Comparison of ENCODE assay signal across 14 cellular contexts in the genomic region with DNA sequence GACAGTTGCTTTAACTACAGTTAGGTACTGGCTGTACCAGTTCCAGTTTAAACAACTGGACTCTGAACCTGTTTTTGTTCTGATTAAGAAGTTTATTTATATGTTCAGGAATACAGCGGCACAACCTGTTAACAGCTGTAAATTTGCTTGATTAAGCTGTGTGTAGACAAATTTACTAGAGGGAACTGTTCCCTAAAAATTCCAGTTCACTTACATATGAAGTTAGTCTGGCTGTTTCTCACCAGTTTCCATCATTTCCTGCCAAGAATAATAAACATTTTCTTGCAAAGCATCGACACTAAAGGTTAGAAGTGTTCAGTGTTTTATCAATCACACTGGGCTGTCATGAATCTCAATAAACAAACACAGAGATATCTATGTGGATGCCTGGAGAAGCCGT.
DNase-seq lines count a peak whose midpoint lies in the region; ATAC-seq and TF ChIP-seq lines count a peak whose summit lies in the region.
"Had no signal": no experiment of that assay in that cellular context is flagged by ENCODE, and none has a peak within 500 bp of the region (broad histone marks: within the 10 kb centered on the region; RNA-seq: fewer than 3 reads in every experiment).

No MANE protein-coding gene starts in this region.

- peaks cover 5% of the 10 kb centered on the region for H3K36me3 Mint-ChIP-seq in progenitor cell of endocrine pancreas (ENCODE audit: insufficient read depth)

- DNase-seq in AG10803 (ENCODE audit: low read depth) (peak; percentile 56), fibroblast of the conjunctiva (ENCODE audit: low read depth) (peak; percentile 61), progenitor cell of endocrine pancreas (ENCODE audit: low spot score, unreplicated experiment) (no peak), HuH-7 (ENCODE audit: low spot score) (no peak), dorsolateral prefrontal cortex (no peak), MV-4-11 (lab: John Stamatoyannopoulos, UW) (no peak)
- no peak for DNase-seq in stimulated activated CD4-positive, alpha-beta T cell treated with anti-CD3 and anti-CD28 coated beads, Interleukin-4, amount 100 ng/mL, for 24 hours
- DNase-seq: activated CD8-positive, alpha-beta memory T cell treated with anti-CD3 and anti-CD28 coated beads, Interleukin-2, amount 10 ng/mL, durations not matched to agents 7 days and 5 days; amniotic stem cell; NCI-H2029; T1000 had no signal

- H3K4me3 ChIP-seq in AG10803 (ENCODE audit: low read length) (no peak overlapping the region), dorsolateral prefrontal cortex (peak overlapping the region in 3 of 59 donors; percentile 2 to 12 (median 6))
- H3K4me3 ChIP-seq: lung had no signal

- peak overlapping the region; percentile 59 for H3K27ac Mint-ChIP-seq in progenitor cell of endocrine pancreas
- H3K27ac Mint-ChIP-seq: activated CD8-positive, alpha-beta memory T cell treated with anti-CD3 and anti-CD28 coated beads, Interleukin-2, amount 10 ng/mL, durations not matched to agents 7 days and 5 days had no signal

- no peak overlapping the region for H3K4me3 Mint-ChIP-seq in progenitor cell of endocrine pancreas (ENCODE audit: low read depth)
- H3K4me3 Mint-ChIP-seq: activated CD8-positive, alpha-beta memory T cell treated with anti-CD3 and anti-CD28 coated beads, Interleukin-2, amount 10 ng/mL, durations not matched to agents 7 days and 5 days had no signal

- ATAC-seq in SK-N-SH treated with all-trans-retinoic acid at 6 μM for 48 hours: no peak
- ATAC-seq: activated CD8-positive, alpha-beta memory T cell treated with anti-CD3 and anti-CD28 coated beads, Interleukin-2, amount 10 ng/mL, durations not matched to agents 7 days and 5 days; esophagus mucosa had no signal

- H3K27me3 ChIP-seq in dorsolateral prefrontal cortex: no peaks in the 10 kb centered on the region

- intact Hi-C loops in dorsolateral prefrontal cortex (cut with DNase I): no loop called here

- peaks cover 15% of the 10 kb centered on the region for H3K9me3 Mint-ChIP-seq in progenitor cell of endocrine pancreas (ENCODE audit: low read depth)

- TF ChIP-seq CTCF in AG10803 (conservative IDR thresholded peaks at IDR 0.05; ENCODE audit: low read length) (no peak), progenitor cell of endocrine pancreas (IDR thresholded peaks at IDR 0.05; ENCODE audit: unreplicated experiment) (no peak), dorsolateral prefrontal cortex (IDR thresholded peaks at IDR 0.05 in 54 of 56, conservative IDR thresholded peaks at IDR 0.05 in 2 of 56; ENCODE audit: low read depth in 1 of 56, partially characterized antibody in 56 of 56) (no peak)

- H3K27me3 Mint-ChIP-seq in progenitor cell of endocrine pancreas: no peaks in the 10 kb centered on the region
- H3K27me3 Mint-ChIP-seq: activated CD8-positive, alpha-beta memory T cell treated with anti-CD3 and anti-CD28 coated beads, Interleukin-2, amount 10 ng/mL, durations not matched to agents 7 days and 5 days had no signal

- peaks cover 45% of the 10 kb centered on the region for H3K4me1 Mint-ChIP-seq in progenitor cell of endocrine pancreas (ENCODE audit: low read depth)
- H3K4me1 Mint-ChIP-seq: activated CD8-positive, alpha-beta memory T cell treated with anti-CD3 and anti-CD28 coated beads, Interleukin-2, amount 10 ng/mL, durations not matched to agents 7 days and 5 days had no signal

- no peak overlapping the region for H3K27ac ChIP-seq in dorsolateral prefrontal cortex

TF ChIP-seq in SK-N-SH treated with all-trans-retinoic acid at 6 μM for 48 hours, 23 proteins besides CTCF, POLR2A, EP300 and RAD21:
- TF ChIP-seq, protein P1, sequence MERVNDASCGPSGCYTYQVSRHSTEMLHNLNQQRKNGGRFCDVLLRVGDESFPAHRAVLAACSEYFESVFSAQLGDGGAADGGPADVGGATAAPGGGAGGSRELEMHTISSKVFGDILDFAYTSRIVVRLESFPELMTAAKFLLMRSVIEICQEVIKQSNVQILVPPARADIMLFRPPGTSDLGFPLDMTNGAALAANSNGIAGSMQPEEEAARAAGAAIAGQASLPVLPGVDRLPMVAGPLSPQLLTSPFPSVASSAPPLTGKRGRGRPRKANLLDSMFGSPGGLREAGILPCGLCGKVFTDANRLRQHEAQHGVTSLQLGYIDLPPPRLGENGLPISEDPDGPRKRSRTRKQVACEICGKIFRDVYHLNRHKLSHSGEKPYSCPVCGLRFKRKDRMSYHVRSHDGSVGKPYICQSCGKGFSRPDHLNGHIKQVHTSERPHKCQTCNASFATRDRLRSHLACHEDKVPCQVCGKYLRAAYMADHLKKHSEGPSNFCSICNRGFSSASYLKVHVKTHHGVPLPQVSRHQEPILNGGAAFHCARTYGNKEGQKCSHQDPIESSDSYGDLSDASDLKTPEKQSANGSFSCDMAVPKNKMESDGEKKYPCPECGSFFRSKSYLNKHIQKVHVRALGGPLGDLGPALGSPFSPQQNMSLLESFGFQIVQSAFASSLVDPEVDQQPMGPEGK (CRISPR knock-in tag; IDR thresholded peaks at IDR 0.05; ENCODE audit: borderline replicate concordance): no peak
- 0 out of 2 replicates have a peak, but pooled peaks have one; percentile 12 for TF ChIP-seq ISL1 (CRISPR knock-in tag; IDR thresholded peaks at IDR 0.05)

Comparison
In these comparisons a context has a peak if more than half of its experiments do, and no peak if none do; other contexts are left out.
1. DNase-seq: peak in AG10803 (single experiment) and fibroblast of the conjunctiva (single experiment); none in progenitor cell of endocrine pancreas (single experiment), HuH-7 (single experiment), stimulated activated CD4-positive, alpha-beta T cell treated with anti-CD3 and anti-CD28 coated beads, Interleukin-4, amount 100 ng/mL, for 24 hours (single experiment), dorsolateral prefrontal cortex (0 of 10) and MV-4-11 (single experiment).